ENCODE assay signal across 3 cellular contexts in the genomic region with DNA sequence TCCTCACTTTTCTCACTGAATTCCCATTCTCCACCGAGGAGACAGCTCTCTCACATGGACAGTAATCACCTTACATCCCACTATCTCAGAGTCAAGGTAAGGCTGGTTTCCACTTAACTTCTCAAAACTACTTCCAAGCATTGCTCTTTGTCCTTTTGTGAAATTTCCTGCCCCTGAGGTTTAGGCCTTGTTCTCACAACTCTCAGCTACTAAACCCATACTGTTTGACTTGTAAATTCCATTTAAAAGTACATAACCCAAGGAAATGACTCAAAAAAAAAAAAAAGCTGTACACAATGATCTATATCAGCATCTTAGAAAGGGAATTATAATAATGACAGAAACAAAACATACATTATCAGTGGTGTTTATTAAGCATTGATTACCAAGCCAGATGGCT.
TF ChIP-seq lines count a peak whose summit lies in the region.

No MANE protein-coding gene starts in this region.

TF ChIP-seq in HepG2, 621 proteins besides CTCF, POLR2A, EP300 and RAD21:
- TF ChIP-seq SRSF4 (IDR thresholded peaks at IDR 0.05; ENCODE audit: low read depth, low read length, poor library complexity, severe bottlenecking) (no peak), HNRNPUL1 (IDR thresholded peaks at IDR 0.05; ENCODE audit: low read depth, low read length) (no peak), ZBTB20 (CRISPR knock-in tag; IDR thresholded peaks at IDR 0.05; ENCODE audit: borderline replicate concordance, low read depth) (no peak), SAP130 (CRISPR knock-in tag; IDR thresholded peaks at IDR 0.05; ENCODE audit: low read depth) (0 out of 2 replicates have a peak, but pooled peaks have one; percentile 19), CREM (IDR thresholded peaks at IDR 0.05) (peak; percentile 14; the same call in 1 of the 2 replicates), CREM (CRISPR knock-in tag; IDR thresholded peaks at IDR 0.05) (no peak), RBFOX2 (IDR thresholded peaks at IDR 0.05; ENCODE audit: low read depth, low read length) (0 out of 2 replicates have a peak, but pooled peaks have one; percentile 14), ZNF12 (CRISPR knock-in tag; IDR thresholded peaks at IDR 0.05) (no peak), JARID2 (CRISPR knock-in tag; IDR thresholded peaks at IDR 0.05; ENCODE audit: insufficient replicate concordance) (no peak)
TF ChIP-seq in HepG2: peak in this region for 3.

TF ChIP-seq in WTC11, 78 proteins besides CTCF, POLR2A, EP300 and RAD21:
- TF ChIP-seq ZNF121 (CRISPR knock-in tag; IDR thresholded peaks at IDR 0.05) = no peak
- no peak for TF ChIP-seq ZNF219 (CRISPR knock-in tag; IDR thresholded peaks at IDR 0.05; ENCODE audit: borderline replicate concordance)

TF ChIP-seq in GM23338, 12 proteins besides CTCF, POLR2A, EP300 and RAD21:
- TF ChIP-seq ZNF114 (CRISPR knock-in tag; IDR thresholded peaks at IDR 0.05) = no peak
- no peak for TF ChIP-seq ZNF331 (CRISPR knock-in tag; IDR thresholded peaks at IDR 0.05; ENCODE audit: low read depth)
- TF ChIP-seq, protein P1, sequence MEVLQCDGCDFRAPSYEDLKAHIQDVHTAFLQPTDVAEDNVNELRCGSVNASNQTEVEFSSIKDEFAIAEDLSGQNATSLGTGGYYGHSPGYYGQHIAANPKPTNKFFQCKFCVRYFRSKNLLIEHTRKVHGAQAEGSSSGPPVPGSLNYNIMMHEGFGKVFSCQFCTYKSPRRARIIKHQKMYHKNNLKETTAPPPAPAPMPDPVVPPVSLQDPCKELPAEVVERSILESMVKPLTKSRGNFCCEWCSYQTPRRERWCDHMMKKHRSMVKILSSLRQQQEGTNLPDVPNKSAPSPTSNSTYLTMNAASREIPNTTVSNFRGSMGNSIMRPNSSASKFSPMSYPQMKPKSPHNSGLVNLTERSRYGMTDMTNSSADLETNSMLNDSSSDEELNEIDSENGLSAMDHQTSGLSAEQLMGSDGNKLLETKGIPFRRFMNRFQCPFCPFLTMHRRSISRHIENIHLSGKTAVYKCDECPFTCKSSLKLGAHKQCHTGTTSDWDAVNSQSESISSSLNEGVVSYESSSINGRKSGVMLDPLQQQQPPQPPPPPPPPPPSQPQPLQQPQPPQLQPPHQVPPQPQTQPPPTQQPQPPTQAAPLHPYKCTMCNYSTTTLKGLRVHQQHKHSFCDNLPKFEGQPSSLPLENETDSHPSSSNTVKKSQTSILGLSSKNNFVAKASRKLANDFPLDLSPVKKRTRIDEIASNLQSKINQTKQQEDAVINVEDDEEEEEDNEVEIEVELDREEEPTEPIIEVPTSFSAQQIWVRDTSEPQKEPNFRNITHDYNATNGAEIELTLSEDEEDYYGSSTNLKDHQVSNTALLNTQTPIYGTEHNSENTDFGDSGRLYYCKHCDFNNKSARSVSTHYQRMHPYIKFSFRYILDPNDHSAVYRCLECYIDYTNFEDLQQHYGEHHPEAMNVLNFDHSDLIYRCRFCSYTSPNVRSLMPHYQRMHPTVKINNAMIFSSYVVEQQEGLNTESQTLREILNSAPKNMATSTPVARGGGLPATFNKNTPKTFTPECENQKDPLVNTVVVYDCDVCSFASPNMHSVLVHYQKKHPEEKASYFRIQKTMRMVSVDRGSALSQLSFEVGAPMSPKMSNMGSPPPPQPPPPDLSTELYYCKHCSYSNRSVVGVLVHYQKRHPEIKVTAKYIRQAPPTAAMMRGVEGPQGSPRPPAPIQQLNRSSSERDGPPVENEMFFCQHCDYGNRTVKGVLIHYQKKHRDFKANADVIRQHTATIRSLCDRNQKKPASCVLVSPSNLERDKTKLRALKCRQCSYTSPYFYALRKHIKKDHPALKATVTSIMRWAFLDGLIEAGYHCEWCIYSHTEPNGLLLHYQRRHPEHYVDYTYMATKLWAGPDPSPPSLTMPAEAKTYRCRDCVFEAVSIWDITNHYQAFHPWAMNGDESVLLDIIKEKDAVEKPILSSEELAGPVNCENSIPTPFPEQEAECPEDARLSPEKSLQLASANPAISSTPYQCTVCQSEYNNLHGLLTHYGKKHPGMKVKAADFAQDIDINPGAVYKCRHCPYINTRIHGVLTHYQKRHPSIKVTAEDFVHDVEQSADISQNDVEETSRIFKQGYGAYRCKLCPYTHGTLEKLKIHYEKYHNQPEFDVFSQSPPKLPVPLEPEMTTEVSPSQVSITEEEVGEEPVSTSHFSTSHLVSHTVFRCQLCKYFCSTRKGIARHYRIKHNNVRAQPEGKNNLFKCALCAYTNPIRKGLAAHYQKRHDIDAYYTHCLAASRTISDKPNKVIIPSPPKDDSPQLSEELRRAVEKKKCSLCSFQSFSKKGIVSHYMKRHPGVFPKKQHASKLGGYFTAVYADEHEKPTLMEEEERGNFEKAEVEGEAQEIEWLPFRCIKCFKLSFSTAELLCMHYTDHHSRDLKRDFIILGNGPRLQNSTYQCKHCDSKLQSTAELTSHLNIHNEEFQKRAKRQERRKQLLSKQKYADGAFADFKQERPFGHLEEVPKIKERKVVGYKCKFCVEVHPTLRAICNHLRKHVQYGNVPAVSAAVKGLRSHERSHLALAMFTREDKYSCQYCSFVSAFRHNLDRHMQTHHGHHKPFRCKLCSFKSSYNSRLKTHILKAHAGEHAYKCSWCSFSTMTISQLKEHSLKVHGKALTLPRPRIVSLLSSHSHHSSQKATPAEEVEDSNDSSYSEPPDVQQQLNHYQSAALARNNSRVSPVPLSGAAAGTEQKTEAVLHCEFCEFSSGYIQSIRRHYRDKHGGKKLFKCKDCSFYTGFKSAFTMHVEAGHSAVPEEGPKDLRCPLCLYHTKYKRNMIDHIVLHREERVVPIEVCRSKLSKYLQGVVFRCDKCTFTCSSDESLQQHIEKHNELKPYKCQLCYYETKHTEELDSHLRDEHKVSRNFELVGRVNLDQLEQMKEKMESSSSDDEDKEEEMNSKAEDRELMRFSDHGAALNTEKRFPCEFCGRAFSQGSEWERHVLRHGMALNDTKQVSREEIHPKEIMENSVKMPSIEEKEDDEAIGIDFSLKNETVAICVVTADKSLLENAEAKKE (CRISPR knock-in tag; IDR thresholded peaks at IDR 0.05) = no peak
- no peak for TF ChIP-seq POLR2AphosphoS5 (IDR thresholded peaks at IDR 0.05; ENCODE audit: low read depth)
- no peak for TF ChIP-seq EZH2phosphoT487 (IDR thresholded peaks at IDR 0.05; ENCODE audit: unreplicated experiment)
- no peak for TF ChIP-seq JUNB (IDR thresholded peaks at IDR 0.05; ENCODE audit: unreplicated experiment)
- TF ChIP-seq, protein P2, sequence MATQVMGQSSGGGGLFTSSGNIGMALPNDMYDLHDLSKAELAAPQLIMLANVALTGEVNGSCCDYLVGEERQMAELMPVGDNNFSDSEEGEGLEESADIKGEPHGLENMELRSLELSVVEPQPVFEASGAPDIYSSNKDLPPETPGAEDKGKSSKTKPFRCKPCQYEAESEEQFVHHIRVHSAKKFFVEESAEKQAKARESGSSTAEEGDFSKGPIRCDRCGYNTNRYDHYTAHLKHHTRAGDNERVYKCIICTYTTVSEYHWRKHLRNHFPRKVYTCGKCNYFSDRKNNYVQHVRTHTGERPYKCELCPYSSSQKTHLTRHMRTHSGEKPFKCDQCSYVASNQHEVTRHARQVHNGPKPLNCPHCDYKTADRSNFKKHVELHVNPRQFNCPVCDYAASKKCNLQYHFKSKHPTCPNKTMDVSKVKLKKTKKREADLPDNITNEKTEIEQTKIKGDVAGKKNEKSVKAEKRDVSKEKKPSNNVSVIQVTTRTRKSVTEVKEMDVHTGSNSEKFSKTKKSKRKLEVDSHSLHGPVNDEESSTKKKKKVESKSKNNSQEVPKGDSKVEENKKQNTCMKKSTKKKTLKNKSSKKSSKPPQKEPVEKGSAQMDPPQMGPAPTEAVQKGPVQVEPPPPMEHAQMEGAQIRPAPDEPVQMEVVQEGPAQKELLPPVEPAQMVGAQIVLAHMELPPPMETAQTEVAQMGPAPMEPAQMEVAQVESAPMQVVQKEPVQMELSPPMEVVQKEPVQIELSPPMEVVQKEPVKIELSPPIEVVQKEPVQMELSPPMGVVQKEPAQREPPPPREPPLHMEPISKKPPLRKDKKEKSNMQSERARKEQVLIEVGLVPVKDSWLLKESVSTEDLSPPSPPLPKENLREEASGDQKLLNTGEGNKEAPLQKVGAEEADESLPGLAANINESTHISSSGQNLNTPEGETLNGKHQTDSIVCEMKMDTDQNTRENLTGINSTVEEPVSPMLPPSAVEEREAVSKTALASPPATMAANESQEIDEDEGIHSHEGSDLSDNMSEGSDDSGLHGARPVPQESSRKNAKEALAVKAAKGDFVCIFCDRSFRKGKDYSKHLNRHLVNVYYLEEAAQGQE (IDR thresholded peaks at IDR 0.05; ENCODE audit: unreplicated experiment) = no peak
- no peak for TF ChIP-seq CREB1 (CRISPR knock-in tag; IDR thresholded peaks at IDR 0.05; ENCODE audit: low read depth)
- no peak for TF ChIP-seq EZH2 (IDR thresholded peaks at IDR 0.05; ENCODE audit: low read depth, unreplicated experiment)
- TF ChIP-seq, protein P3, sequence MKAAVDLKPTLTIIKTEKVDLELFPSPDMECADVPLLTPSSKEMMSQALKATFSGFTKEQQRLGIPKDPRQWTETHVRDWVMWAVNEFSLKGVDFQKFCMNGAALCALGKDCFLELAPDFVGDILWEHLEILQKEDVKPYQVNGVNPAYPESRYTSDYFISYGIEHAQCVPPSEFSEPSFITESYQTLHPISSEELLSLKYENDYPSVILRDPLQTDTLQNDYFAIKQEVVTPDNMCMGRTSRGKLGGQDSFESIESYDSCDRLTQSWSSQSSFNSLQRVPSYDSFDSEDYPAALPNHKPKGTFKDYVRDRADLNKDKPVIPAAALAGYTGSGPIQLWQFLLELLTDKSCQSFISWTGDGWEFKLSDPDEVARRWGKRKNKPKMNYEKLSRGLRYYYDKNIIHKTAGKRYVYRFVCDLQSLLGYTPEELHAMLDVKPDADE (IDR thresholded peaks at IDR 0.05) = no peak
- TF ChIP-seq STAT1 (IDR thresholded peaks at IDR 0.05; ENCODE audit: unreplicated experiment) = no peak
- no peak for TF ChIP-seq NANOG (IDR thresholded peaks at IDR 0.05; ENCODE audit: borderline replicate concordance)
